15 cellular contexts compared by ENCODE assay signal in the genomic region with DNA sequence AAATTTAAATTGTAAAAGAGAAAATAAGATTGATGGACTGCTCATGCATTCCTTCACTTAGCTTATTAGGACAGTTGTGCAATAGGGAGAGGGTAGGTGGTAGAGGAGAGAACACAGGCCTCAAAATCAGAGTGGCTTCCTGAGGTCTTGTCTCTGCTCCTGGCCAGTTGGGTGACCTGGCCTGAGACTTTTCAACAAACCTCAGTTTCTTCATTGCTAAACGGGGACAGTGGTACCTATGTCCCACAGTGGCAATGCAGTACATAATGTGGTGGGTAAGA. TPM values are rescaled to one million over a fixed set of nuclear protein-coding genes. Genes with fewer than 3 reads are reported as not detected.
A peak's percentile ranks its signal among the peaks of the same experiment; 100 is the strongest.
DNase-seq lines count a peak whose midpoint lies in the region; ATAC-seq and TF ChIP-seq lines count a peak whose summit lies in the region.
"Had no signal": no experiment of that assay in that cellular context is flagged by ENCODE, and none has a peak within 500 bp of the region (broad histone marks: within the 10 kb centered on the region; RNA-seq: fewer than 3 reads in every experiment).

No MANE protein-coding gene starts in this region.

- no peaks in the 10 kb centered on the region for H3K9me3 ChIP-seq in gastrocnemius medialis
- no peaks in the 10 kb centered on the region for H3K9me3 ChIP-seq in CD8-positive, alpha-beta memory T cell (ENCODE audit: low read length)
- H3K9me3 ChIP-seq in HAP-1, result no peaks in the 10 kb centered on the region

- TF ChIP-seq CTCF in BJ (IDR thresholded peaks at IDR 0.05; ENCODE audit: insufficient read depth, low read depth, low read length) (no peak), WI38 (IDR thresholded peaks at IDR 0.05; ENCODE audit: low read depth, low read length) (no peak), fibroblast of villous mesenchyme (IDR thresholded peaks at IDR 0.05; ENCODE audit: insufficient read depth, low read depth, low read length) (no peak), gastrocnemius medialis (IDR thresholded peaks at IDR 0.05 in 4 of 5, conservative IDR thresholded peaks at IDR 0.05 in 1 of 5) (no peak), GM10248 (IDR thresholded peaks at IDR 0.05; ENCODE audit: control extremely low read depth, extremely low read depth, low read depth, missing control alignments) (no peak)

- H3K4me1 ChIP-seq in gastrocnemius medialis (peaks cover 22 to 29% of the 10 kb centered on the region in 2 donors), HAP-1 (peaks cover 20% of the 10 kb centered on the region)
- peaks cover 37% of the 10 kb centered on the region for H3K4me1 ChIP-seq in CD8-positive, alpha-beta memory T cell (ENCODE audit: insufficient read depth, low read length)

- in situ Hi-C loops in gastrocnemius medialis (cut with MboI; ENCODE audit: low sequenced_read_pairs in 4 of 4), result no loop called here
- in situ Hi-C loops in HAP-1 (cut with MboI; ENCODE audit: low sequenced_read_pairs), result no loop called here

- H3K27ac ChIP-seq in gastrocnemius medialis, result peak overlapping the region in 3 of 4 donors; percentile 18 to 46 (median 28)
- H3K27ac ChIP-seq in CD8-positive, alpha-beta memory T cell (ENCODE audit: low read depth, low read length), result no peak overlapping the region

- POLR2A ChIA-PET in BJ (lab: Charles Lee) (interaction anchor here (0.6 kb wide), 1 partner anchor 18 kb away, joined by 3 read pairs; no protein-coding TSS in a partner anchor), GM10248 (lab: Yijun Ruan, JAX) (no interaction called here)
- POLR2A ChIA-PET in CD8-positive, alpha-beta memory T cell (lab: Charles Lee), result no interaction called here

- H3K27ac Mint-ChIP-seq in CD8-positive, alpha-beta memory T cell, result peak overlapping the region in 3 of 8 donors; percentile 5 to 91 (median 55)

- H3K36me3 ChIP-seq in BJ (ENCODE audit: control insufficient read depth, insufficient read depth, low read length), result 0 out of 2 replicates have a peak, but pooled peaks cover 2% of the 10 kb centered on the region
- H3K36me3 ChIP-seq in gastrocnemius medialis, result no peaks in the 10 kb centered on the region
- H3K36me3 ChIP-seq in CD8-positive, alpha-beta memory T cell (ENCODE audit: insufficient read depth, low read length), result no peaks in the 10 kb centered on the region
- no peaks in the 10 kb centered on the region for H3K36me3 ChIP-seq in HAP-1 (replicated peaks)

- H3K27me3 ChIP-seq in BJ (ENCODE audit: control insufficient read depth, insufficient read depth, low read length) (no peaks in the 10 kb centered on the region), gastrocnemius medialis (no peaks in the 10 kb centered on the region), HAP-1 (ENCODE audit: low read depth) (no peaks in the 10 kb centered on the region)
- no peaks in the 10 kb centered on the region for H3K27me3 ChIP-seq in CD8-positive, alpha-beta memory T cell (ENCODE audit: insufficient read depth, low read length, poor library complexity, severe bottlenecking)

- CTCF ChIA-PET in BJ (lab: Yijun Ruan, JAX), result no interaction called here
- CTCF ChIA-PET in CD8-positive, alpha-beta memory T cell (lab: Charles Lee), result interaction anchor here (1.7 kb wide), 1 partner anchor 15 kb away, joined by 3 read pairs; no protein-coding TSS in a partner anchor
- CTCF ChIA-PET in GM10248 (lab: Yijun Ruan, JAX), result no interaction called here

- DNase-seq in BJ (ENCODE audit: low read depth) (no peak), fibroblast of villous mesenchyme (ENCODE audit: low read depth) (peak; percentile 59), gastrocnemius medialis (no peak), HAP-1 (ENCODE audit: low spot score in 2 of 2) (no peak), hepatic stellate cell (ENCODE audit: low spot score) (no peak), GM10248 (ENCODE audit: extremely low spot score) (no peak)
- DNase-seq in CD8-positive, alpha-beta memory T cell, result no peak
- DNase-seq: activated naive CD4-positive, alpha-beta T cell; NCI-H1105; occipital lobe; stimulated activated CD4-positive, alpha-beta T cell treated with anti-CD3 and anti-CD28 coated beads, Interleukin-2, amount 100 ng/mL, for 24 hours had no signal

- peak overlapping the region in 3 of 7 donors; percentile 21 to 78 (median 48) for H3K4me3 Mint-ChIP-seq in CD8-positive, alpha-beta memory T cell
- H3K4me3 Mint-ChIP-seq: central memory CD8-positive, alpha-beta T cell had no signal

- no peaks in the 10 kb centered on the region for H3K27me3 Mint-ChIP-seq in CD8-positive, alpha-beta memory T cell
- H3K27me3 Mint-ChIP-seq: central memory CD8-positive, alpha-beta T cell had no signal

- peaks cover 0 to 12% (median 1%) of the 10 kb centered on the region in 3 donors for H3K36me3 Mint-ChIP-seq in CD8-positive, alpha-beta memory T cell

- ATAC-seq in gastrocnemius medialis, result no peak
- ATAC-seq: HCT116 had no signal

- no peaks in the 10 kb centered on the region for H3K9me3 Mint-ChIP-seq in CD8-positive, alpha-beta memory T cell
- H3K9me3 Mint-ChIP-seq: central memory CD8-positive, alpha-beta T cell had no signal

- intact Hi-C loops in gastrocnemius medialis (cut with DNase I; ENCODE audit: low total_unique reads), result loop anchor here (5.0 kb wide), 1 partner anchor 516 kb away; no protein-coding TSS in a partner anchor

- H3K4me1 Mint-ChIP-seq in CD8-positive, alpha-beta memory T cell, result peaks cover 40 to 74% (median 56%) of the 10 kb centered on the region in 3 donors

- peak overlapping the region; percentile 21; the same call in 1 of the 2 replicates for H3K4me3 ChIP-seq in BJ (ENCODE audit: low read depth, low read length)
- H3K4me3 ChIP-seq in WI38 (ENCODE audit: low read depth, low read length), result 0 out of 2 replicates have a peak overlapping the region, but pooled peaks have one; percentile 6
- peak overlapping the region; percentile 45 for H3K4me3 ChIP-seq in fibroblast of villous mesenchyme (ENCODE audit: low read depth, low read length)
- H3K4me3 ChIP-seq in gastrocnemius medialis, result no peak overlapping the region
- no peak overlapping the region for H3K4me3 ChIP-seq in CD8-positive, alpha-beta memory T cell (ENCODE audit: low read length)
- H3K4me3 ChIP-seq in HAP-1, result no peak overlapping the region

- TF ChIP-seq POLR2A in gastrocnemius medialis (IDR thresholded peaks at IDR 0.05), result no peak

RNA-seq across cellular contexts. Expression of a gene that starts 2.6 kb away (rescaled TPM):
- 43.9 and 61.2 TPM in 2 replicates for polyA plus RNA-seq in BJ (2011; rRNA removed)
- 34.0 and 61.7 TPM in 2 replicates for polyA minus RNA-seq in BJ (2011; rRNA and poly(A)+ RNA removed)
- 35.8 and 41.0 TPM in 2 replicates for total RNA-seq in fibroblast of villous mesenchyme
- 1 to 10 TPM; 1.1 to 9.9 (median 3.8) TPM for total RNA-seq in gastrocnemius medialis
- total RNA-seq in CD8-positive, alpha-beta memory T cell, result 10 to 100 TPM; 11.9 TPM
- polyA plus RNA-seq in CD8-positive, alpha-beta memory T cell, result 6.9 TPM

RNA-seq across cellular contexts. Expression of a gene that starts 4.4 kb away (rescaled TPM):
- polyA plus RNA-seq in BJ (2011; rRNA removed), result 33.9 and 44.9 TPM in 2 replicates
- polyA minus RNA-seq in BJ (2011; rRNA and poly(A)+ RNA removed), result 18.0 and 28.2 TPM in 2 replicates
- total RNA-seq in fibroblast of villous mesenchyme (47.4 and 54.8 TPM in 2 replicates), gastrocnemius medialis (10 to 100 TPM in 2 of 4 donors, 1 to 10 TPM in 2; 6.8 to 17.4 (median 11.6) TPM)
- total RNA-seq in CD8-positive, alpha-beta memory T cell, result 10 to 100 TPM; 62.1 to 65.1 TPM
- polyA plus RNA-seq in CD8-positive, alpha-beta memory T cell, result 26.3 TPM

RNA-seq across cellular contexts. Expression of a gene that starts 10.6 kb away (rescaled TPM):
- polyA plus RNA-seq in BJ (2011; rRNA removed), result not detected in 2 replicates
- not detected in 2 replicates for polyA minus RNA-seq in BJ (2011; rRNA and poly(A)+ RNA removed)
- total RNA-seq in fibroblast of villous mesenchyme (not detected in 2 replicates), gastrocnemius medialis (not detected)
- total RNA-seq in CD8-positive, alpha-beta memory T cell, result not detected
- not detected for polyA plus RNA-seq in CD8-positive, alpha-beta memory T cell
- total RNA-seq: kidney epithelial cell, occipital lobe had no signal

RNA-seq across cellular contexts. Expression of a gene that starts 44.8 kb away (rescaled TPM):
- 267 and 268 TPM in 2 replicates for polyA plus RNA-seq in BJ (2011; rRNA removed)
- 695 and 965 TPM in 2 replicates for polyA minus RNA-seq in BJ (2011; rRNA and poly(A)+ RNA removed)
- total RNA-seq in fibroblast of villous mesenchyme, result 193 and 237 TPM in 2 replicates
- total RNA-seq in gastrocnemius medialis, result 100 to 1,000 TPM; 113 to 257 (median 191) TPM
- total RNA-seq in CD8-positive, alpha-beta memory T cell, result 1,000 to 10,000 TPM in 1 of 2 experiments, 100 to 1,000 TPM in 1; 995 to 1,025 TPM
- polyA plus RNA-seq in CD8-positive, alpha-beta memory T cell, result 104 TPM

RNA-seq across cellular contexts. Expression of a gene that starts 55.2 kb away (rescaled TPM):
- 66.4 and 73.2 TPM in 2 replicates for polyA plus RNA-seq in BJ (2011; rRNA removed)
- polyA minus RNA-seq in BJ (2011; rRNA and poly(A)+ RNA removed), result 57.6 and 62.9 TPM in 2 replicates
- 60.0 and 64.4 TPM in 2 replicates for total RNA-seq in fibroblast of villous mesenchyme
- 10 to 100 TPM; 40.3 to 90.4 (median 74.2) TPM for total RNA-seq in gastrocnemius medialis
- 100 to 1,000 TPM; 234 to 236 TPM for total RNA-seq in CD8-positive, alpha-beta memory T cell
- 602 TPM for polyA plus RNA-seq in CD8-positive, alpha-beta memory T cell

Comparison
In these comparisons a context has a peak if more than half of its experiments do, and no peak if none do; other contexts are left out.
1. H3K4me3 ChIP-seq: peak in BJ (single experiment), WI38 (single experiment) and fibroblast of villous mesenchyme (single experiment); none in gastrocnemius medialis (0 of 4), CD8-positive, alpha-beta memory T cell (single experiment) and HAP-1 (single experiment).